Comparison of ENCODE assay signal across 2 cellular contexts in the genomic region with DNA sequence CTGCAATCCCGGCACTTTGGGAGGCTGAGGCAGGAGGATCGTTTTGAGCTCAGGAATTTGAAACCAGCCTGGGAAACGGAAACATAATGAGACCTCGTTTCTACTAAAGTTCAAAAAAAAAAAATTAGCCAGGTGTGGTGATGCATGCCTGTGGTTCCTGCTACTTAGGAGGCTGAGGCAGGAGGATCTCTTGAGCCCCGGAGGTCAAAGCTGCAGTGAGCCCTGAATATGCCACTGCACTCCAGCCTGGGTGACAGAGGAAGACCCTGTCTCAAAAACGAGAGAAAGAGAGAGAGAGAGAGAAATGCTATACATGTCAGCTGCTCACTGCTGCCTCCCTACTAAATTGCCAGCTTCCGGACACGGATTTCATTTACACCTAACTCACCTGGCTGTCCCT.
A peak's percentile ranks its signal among the peaks of the same experiment; 100 is the strongest.
TF ChIP-seq lines count a peak whose summit lies in the region.

No MANE protein-coding gene starts in this region.

TF ChIP-seq in HepG2, 621 proteins besides CTCF, POLR2A, EP300 and RAD21:
- TF ChIP-seq RBM22 (optimal IDR thresholded peaks at IDR 0.05; ENCODE audit: low read length), result peak; percentile 50
- TF ChIP-seq SAFB2 (CRISPR knock-in tag; IDR thresholded peaks at IDR 0.05; ENCODE audit: borderline replicate concordance, low read depth), result no peak
- no peak for TF ChIP-seq ZNF644 (CRISPR knock-in tag; IDR thresholded peaks at IDR 0.05; ENCODE audit: low read depth)
- no peak for TF ChIP-seq ZNF263 (CRISPR knock-in tag; IDR thresholded peaks at IDR 0.05)
- TF ChIP-seq, protein P1, sequence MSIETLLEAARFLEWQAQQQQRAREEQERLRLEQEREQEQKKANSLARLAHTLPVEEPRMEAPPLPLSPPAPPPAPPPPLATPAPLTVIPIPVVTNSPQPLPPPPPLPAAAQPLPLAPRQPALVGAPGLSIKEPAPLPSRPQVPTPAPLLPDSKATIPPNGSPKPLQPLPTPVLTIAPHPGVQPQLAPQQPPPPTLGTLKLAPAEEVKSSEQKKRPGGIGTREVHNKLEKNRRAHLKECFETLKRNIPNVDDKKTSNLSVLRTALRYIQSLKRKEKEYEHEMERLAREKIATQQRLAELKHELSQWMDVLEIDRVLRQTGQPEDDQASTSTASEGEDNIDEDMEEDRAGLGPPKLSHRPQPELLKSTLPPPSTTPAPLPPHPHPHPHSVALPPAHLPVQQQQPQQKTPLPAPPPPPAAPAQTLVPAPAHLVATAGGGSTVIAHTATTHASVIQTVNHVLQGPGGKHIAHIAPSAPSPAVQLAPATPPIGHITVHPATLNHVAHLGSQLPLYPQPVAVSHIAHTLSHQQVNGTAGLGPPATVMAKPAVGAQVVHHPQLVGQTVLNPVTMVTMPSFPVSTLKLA (IDR thresholded peaks at IDR 0.05), result no peak
- no peak for TF ChIP-seq ISL2 (CRISPR knock-in tag; IDR thresholded peaks at IDR 0.05)
- no peak for TF ChIP-seq CENPT (CRISPR knock-in tag; IDR thresholded peaks at IDR 0.05; ENCODE audit: low read depth)
- TF ChIP-seq, protein P2, sequence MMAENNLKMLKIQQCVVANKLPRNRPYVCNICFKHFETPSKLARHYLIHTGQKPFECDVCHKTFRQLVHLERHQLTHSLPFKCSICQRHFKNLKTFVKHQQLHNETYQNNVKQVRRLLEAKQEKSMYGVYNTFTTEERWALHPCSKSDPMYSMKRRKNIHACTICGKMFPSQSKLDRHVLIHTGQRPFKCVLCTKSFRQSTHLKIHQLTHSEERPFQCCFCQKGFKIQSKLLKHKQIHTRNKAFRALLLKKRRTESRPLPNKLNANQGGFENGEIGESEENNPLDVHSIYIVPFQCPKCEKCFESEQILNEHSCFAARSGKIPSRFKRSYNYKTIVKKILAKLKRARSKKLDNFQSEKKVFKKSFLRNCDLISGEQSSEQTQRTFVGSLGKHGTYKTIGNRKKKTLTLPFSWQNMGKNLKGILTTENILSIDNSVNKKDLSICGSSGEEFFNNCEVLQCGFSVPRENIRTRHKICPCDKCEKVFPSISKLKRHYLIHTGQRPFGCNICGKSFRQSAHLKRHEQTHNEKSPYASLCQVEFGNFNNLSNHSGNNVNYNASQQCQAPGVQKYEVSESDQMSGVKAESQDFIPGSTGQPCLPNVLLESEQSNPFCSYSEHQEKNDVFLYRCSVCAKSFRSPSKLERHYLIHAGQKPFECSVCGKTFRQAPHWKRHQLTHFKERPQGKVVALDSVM (CRISPR knock-in tag; IDR thresholded peaks at IDR 0.05), result peak; percentile 92
- TF ChIP-seq, protein P3, sequence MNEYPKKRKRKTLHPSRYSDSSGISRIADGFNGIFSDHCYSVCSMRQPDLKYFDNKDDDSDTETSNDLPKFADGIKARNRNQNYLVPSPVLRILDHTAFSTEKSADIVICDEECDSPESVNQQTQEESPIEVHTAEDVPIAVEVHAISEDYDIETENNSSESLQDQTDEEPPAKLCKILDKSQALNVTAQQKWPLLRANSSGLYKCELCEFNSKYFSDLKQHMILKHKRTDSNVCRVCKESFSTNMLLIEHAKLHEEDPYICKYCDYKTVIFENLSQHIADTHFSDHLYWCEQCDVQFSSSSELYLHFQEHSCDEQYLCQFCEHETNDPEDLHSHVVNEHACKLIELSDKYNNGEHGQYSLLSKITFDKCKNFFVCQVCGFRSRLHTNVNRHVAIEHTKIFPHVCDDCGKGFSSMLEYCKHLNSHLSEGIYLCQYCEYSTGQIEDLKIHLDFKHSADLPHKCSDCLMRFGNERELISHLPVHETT (CRISPR knock-in tag; conservative IDR thresholded peaks at IDR 0.05), result no peak
- TF ChIP-seq, protein P4, sequence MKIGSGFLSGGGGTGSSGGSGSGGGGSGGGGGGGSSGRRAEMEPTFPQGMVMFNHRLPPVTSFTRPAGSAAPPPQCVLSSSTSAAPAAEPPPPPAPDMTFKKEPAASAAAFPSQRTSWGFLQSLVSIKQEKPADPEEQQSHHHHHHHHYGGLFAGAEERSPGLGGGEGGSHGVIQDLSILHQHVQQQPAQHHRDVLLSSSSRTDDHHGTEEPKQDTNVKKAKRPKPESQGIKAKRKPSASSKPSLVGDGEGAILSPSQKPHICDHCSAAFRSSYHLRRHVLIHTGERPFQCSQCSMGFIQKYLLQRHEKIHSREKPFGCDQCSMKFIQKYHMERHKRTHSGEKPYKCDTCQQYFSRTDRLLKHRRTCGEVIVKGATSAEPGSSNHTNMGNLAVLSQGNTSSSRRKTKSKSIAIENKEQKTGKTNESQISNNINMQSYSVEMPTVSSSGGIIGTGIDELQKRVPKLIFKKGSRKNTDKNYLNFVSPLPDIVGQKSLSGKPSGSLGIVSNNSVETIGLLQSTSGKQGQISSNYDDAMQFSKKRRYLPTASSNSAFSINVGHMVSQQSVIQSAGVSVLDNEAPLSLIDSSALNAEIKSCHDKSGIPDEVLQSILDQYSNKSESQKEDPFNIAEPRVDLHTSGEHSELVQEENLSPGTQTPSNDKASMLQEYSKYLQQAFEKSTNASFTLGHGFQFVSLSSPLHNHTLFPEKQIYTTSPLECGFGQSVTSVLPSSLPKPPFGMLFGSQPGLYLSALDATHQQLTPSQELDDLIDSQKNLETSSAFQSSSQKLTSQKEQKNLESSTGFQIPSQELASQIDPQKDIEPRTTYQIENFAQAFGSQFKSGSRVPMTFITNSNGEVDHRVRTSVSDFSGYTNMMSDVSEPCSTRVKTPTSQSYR (CRISPR knock-in tag; IDR thresholded peaks at IDR 0.05; ENCODE audit: borderline replicate concordance), result no peak
- TF ChIP-seq ZNF766 (CRISPR knock-in tag; IDR thresholded peaks at IDR 0.05; ENCODE audit: borderline replicate concordance), result no peak
- TF ChIP-seq SMYD3 (CRISPR knock-in tag; IDR thresholded peaks at IDR 0.05), result no peak
- TF ChIP-seq, protein P5, sequence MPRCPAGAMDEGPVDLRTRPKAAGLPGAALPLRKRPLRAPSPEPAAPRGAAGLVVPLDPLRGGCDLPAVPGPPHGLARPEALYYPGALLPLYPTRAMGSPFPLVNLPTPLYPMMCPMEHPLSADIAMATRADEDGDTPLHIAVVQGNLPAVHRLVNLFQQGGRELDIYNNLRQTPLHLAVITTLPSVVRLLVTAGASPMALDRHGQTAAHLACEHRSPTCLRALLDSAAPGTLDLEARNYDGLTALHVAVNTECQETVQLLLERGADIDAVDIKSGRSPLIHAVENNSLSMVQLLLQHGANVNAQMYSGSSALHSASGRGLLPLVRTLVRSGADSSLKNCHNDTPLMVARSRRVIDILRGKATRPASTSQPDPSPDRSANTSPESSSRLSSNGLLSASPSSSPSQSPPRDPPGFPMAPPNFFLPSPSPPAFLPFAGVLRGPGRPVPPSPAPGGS (CRISPR knock-in tag; IDR thresholded peaks at IDR 0.05), result no peak

TF ChIP-seq in K562, 482 proteins besides CTCF, POLR2A, EP300 and RAD21:
- TF ChIP-seq ZNF785 (CRISPR knock-in tag; IDR thresholded peaks at IDR 0.05) (no peak), FIP1L1 (IDR thresholded peaks at IDR 0.05; ENCODE audit: low read depth, low read length, poor library complexity, severe bottlenecking) (no peak), BCOR (IDR thresholded peaks at IDR 0.05) (peak; percentile 28; the same call in 1 of the 2 replicates), NR2C2 (CRISPR knock-in tag; IDR thresholded peaks at IDR 0.05) (no peak), NR2C2 (tag; IDR thresholded peaks at IDR 0.05) (no peak)
TF ChIP-seq in K562: peak in this region for 1.
